17 cellular contexts compared by ENCODE assay signal in genomic region chr22:26779108-26779507, GRCh38.
DNase-seq lines count a peak whose midpoint lies in the region; ATAC-seq and TF ChIP-seq lines count a peak whose summit lies in the region.
"Had no signal": no experiment of that assay in that cellular context is flagged by ENCODE, and none has a peak within 500 bp of the region (broad histone marks: within the 10 kb centered on the region; RNA-seq: fewer than 3 reads in every experiment).

No MANE protein-coding gene starts in this region.

- H3K4me3 Mint-ChIP-seq in neural progenitor cell = no peak overlapping the region
- no peak overlapping the region for H3K4me3 Mint-ChIP-seq in activated CD4-positive, alpha-beta T cell treated with anti-CD3 and anti-CD28 coated beads, Interleukin-2, amount 10 ng/mL, durations not matched to agents 7 days and 5 days
- H3K4me3 Mint-ChIP-seq: CD8-positive, alpha-beta memory T cell; H9 had no signal

- TF ChIP-seq CTCF in neural progenitor cell (IDR thresholded peaks at IDR 0.05) = no peak

- H4K20me1 ChIP-seq in neural progenitor cell (ENCODE audit: low read depth) = no peaks in the 10 kb centered on the region
- H4K20me1 ChIP-seq: BLaER1 had no signal

- ATAC-seq in GM21515 (IDR thresholded peaks at IDR 0.05; ENCODE audit: unreplicated experiment) = no peak
- ATAC-seq: GM12878, HepG2 had no signal

- peaks cover 5% of the 10 kb centered on the region for H3K27me3 Mint-ChIP-seq in neural progenitor cell (ENCODE audit: insufficient read depth, low read depth)
- H3K27me3 Mint-ChIP-seq in activated CD4-positive, alpha-beta T cell treated with anti-CD3 and anti-CD28 coated beads, Interleukin-2, amount 10 ng/mL, durations not matched to agents 7 days and 5 days = no peaks in the 10 kb centered on the region
- H3K27me3 Mint-ChIP-seq: CD8-positive, alpha-beta memory T cell had no signal

- H3K4me3 ChIP-seq in neural progenitor cell = no peak overlapping the region
- H3K4me3 ChIP-seq: BLaER1, GM12878 had no signal

- H3K9ac ChIP-seq in neural progenitor cell = no peak overlapping the region
- H3K9ac ChIP-seq: BLaER1 had no signal

- H3K4me2 ChIP-seq in neural progenitor cell = no peak overlapping the region
- H3K4me2 ChIP-seq: BLaER1 had no signal

- no peaks in the 10 kb centered on the region for H3K79me2 ChIP-seq in neural progenitor cell (ENCODE audit: low read depth)

- peaks cover 32% of the 10 kb centered on the region for H3K4me1 Mint-ChIP-seq in neural progenitor cell
- H3K4me1 Mint-ChIP-seq in activated CD4-positive, alpha-beta T cell treated with anti-CD3 and anti-CD28 coated beads, Interleukin-2, amount 10 ng/mL, durations not matched to agents 7 days and 5 days = no peaks in the 10 kb centered on the region
- H3K4me1 Mint-ChIP-seq: CD8-positive, alpha-beta memory T cell had no signal

- peak in 2 of 3 experiments; percentile 26 to 74 for DNase-seq in NCI-H1417 (lab: John Stamatoyannopoulos, UW)
- no peak for DNase-seq in NCI-H1417 treated with DMSO at 0.1 percent for 48 hours (lab: John Stamatoyannopoulos, UW)
- peak; percentile 52 for DNase-seq in ELF-1 (ENCODE audit: low read depth, low spot score)
- DNase-seq in NCI-H2227 (lab: John Stamatoyannopoulos, UW; ENCODE audit: unreplicated experiment) = peak; percentile 62
- no peak for DNase-seq in neural progenitor cell (ENCODE audit: low spot score)
- no peak for DNase-seq in amniotic stem cell (lab: John Stamatoyannopoulos, UW)
- no peak for DNase-seq in activated CD4-positive, alpha-beta T cell treated with anti-CD3 and anti-CD28 coated beads, Interleukin-2, amount 10 ng/mL, durations not matched to agents 7 days and 5 days
- DNase-seq: Calu3; CD8-positive, alpha-beta memory T cell; DMS 273 treated with DMSO at 0.1 percent for 48 hours; GOT3; H9 had no signal

- no peaks in the 10 kb centered on the region for H3K9me3 ChIP-seq in neural progenitor cell (ENCODE audit: low read depth)

- CTCF ChIA-PET in activated CD4-positive, alpha-beta T cell treated with anti-CD3 and anti-CD28 coated beads, Interleukin-2, amount 10 ng/mL, durations not matched to agents 7 days and 5 days (lab: Charles Lee) = interaction anchor here (1.5 kb wide), 1 partner anchor 22 kb away, joined by 10 read pairs; no protein-coding TSS in a partner anchor

- peaks cover 30% of the 10 kb centered on the region for H3F3A ChIP-seq in neural progenitor cell (ENCODE audit: low read depth)

- H3K9me3 Mint-ChIP-seq in neural progenitor cell = peaks cover 11% of the 10 kb centered on the region
- peaks cover 5% of the 10 kb centered on the region for H3K9me3 Mint-ChIP-seq in activated CD4-positive, alpha-beta T cell treated with anti-CD3 and anti-CD28 coated beads, Interleukin-2, amount 10 ng/mL, durations not matched to agents 7 days and 5 days
- H3K9me3 Mint-ChIP-seq: CD8-positive, alpha-beta memory T cell had no signal

- no peak overlapping the region for H2AFZ ChIP-seq in neural progenitor cell (replicated peaks)

- no peak overlapping the region for H3K27ac Mint-ChIP-seq in neural progenitor cell
- H3K27ac Mint-ChIP-seq in activated CD4-positive, alpha-beta T cell treated with anti-CD3 and anti-CD28 coated beads, Interleukin-2, amount 10 ng/mL, durations not matched to agents 7 days and 5 days = no peak overlapping the region
- H3K27ac Mint-ChIP-seq: CD8-positive, alpha-beta memory T cell had no signal

- no peaks in the 10 kb centered on the region for H3K27me3 ChIP-seq in neural progenitor cell
- H3K27me3 ChIP-seq: BLaER1 had no signal

- H3K36me3 Mint-ChIP-seq in neural progenitor cell = peaks cover 27% of the 10 kb centered on the region
- H3K36me3 Mint-ChIP-seq in activated CD4-positive, alpha-beta T cell treated with anti-CD3 and anti-CD28 coated beads, Interleukin-2, amount 10 ng/mL, durations not matched to agents 7 days and 5 days (ENCODE audit: low read depth) = peaks cover 54% of the 10 kb centered on the region

- H3K27ac ChIP-seq in neural progenitor cell = peak overlapping the region; percentile 21
- H3K27ac ChIP-seq: 22Rv1, BLaER1 had no signal

- no peaks in the 10 kb centered on the region for H3K36me3 ChIP-seq in neural progenitor cell

- peaks cover 41% of the 10 kb centered on the region for H3K4me1 ChIP-seq in neural progenitor cell

- POLR2A ChIA-PET in activated CD4-positive, alpha-beta T cell treated with anti-CD3 and anti-CD28 coated beads, Interleukin-2, amount 10 ng/mL, durations not matched to agents 7 days and 5 days (lab: Charles Lee) = no interaction called here

Comparison
In these comparisons a context has a peak if more than half of its experiments do, and no peak if none do; other contexts are left out.
1. DNase-seq: peak in NCI-H1417 (2 of 3), ELF-1 (single experiment) and NCI-H2227 (single experiment); none in NCI-H1417 treated with DMSO at 0.1 percent for 48 hours (single experiment), neural progenitor cell (single experiment), amniotic stem cell (single experiment) and activated CD4-positive, alpha-beta T cell treated with anti-CD3 and anti-CD28 coated beads, Interleukin-2, amount 10 ng/mL, durations not matched to agents 7 days and 5 days (single experiment).